ENCODE assay signal across 1 cellular context in the genomic region with DNA sequence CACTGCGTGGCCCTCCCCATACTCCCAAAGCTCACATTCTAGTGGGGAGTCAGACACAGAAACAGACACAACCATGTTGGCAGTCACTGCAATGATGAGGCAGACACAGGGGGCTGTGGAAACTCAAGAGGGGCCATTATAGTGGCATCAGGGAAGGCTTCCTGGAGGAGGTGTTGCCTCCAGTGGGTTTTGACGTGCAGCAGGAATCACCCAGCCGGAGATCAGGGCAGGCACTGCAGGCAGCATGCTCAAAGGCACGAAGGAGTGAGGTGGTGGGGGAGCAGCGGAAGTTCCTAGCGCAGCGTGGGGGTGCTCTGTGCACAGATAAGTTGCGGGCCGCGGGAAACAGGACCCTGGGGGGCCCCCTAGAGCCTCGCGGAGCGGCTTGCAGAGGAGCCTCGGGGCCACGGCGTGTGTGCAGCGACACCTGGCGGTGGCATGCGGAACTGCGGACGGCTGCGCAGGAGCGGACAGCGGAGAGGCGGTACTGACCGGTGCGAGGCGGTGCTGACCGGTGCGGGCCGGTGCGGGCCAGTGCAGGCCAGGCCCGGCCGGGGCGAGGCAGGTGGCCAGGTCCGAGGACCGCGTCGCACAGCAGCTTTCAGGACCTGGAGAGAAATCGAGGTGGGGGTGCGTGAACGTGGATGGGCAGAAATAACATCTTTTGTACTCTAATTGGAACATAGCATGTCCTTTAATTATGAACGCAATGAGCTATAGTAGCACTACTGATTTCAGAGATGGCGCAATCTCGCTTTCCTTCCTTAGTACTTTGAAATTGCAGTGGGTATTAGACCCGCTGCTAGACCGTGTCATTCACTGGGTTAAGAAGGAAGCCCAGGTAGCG.
TF ChIP-seq lines count a peak whose summit lies in the region.

No MANE protein-coding gene starts in this region.

TF ChIP-seq in K562, 482 proteins besides CTCF, POLR2A, EP300 and RAD21 (continued from another document and continues in another):
- TF ChIP-seq, protein P1, sequence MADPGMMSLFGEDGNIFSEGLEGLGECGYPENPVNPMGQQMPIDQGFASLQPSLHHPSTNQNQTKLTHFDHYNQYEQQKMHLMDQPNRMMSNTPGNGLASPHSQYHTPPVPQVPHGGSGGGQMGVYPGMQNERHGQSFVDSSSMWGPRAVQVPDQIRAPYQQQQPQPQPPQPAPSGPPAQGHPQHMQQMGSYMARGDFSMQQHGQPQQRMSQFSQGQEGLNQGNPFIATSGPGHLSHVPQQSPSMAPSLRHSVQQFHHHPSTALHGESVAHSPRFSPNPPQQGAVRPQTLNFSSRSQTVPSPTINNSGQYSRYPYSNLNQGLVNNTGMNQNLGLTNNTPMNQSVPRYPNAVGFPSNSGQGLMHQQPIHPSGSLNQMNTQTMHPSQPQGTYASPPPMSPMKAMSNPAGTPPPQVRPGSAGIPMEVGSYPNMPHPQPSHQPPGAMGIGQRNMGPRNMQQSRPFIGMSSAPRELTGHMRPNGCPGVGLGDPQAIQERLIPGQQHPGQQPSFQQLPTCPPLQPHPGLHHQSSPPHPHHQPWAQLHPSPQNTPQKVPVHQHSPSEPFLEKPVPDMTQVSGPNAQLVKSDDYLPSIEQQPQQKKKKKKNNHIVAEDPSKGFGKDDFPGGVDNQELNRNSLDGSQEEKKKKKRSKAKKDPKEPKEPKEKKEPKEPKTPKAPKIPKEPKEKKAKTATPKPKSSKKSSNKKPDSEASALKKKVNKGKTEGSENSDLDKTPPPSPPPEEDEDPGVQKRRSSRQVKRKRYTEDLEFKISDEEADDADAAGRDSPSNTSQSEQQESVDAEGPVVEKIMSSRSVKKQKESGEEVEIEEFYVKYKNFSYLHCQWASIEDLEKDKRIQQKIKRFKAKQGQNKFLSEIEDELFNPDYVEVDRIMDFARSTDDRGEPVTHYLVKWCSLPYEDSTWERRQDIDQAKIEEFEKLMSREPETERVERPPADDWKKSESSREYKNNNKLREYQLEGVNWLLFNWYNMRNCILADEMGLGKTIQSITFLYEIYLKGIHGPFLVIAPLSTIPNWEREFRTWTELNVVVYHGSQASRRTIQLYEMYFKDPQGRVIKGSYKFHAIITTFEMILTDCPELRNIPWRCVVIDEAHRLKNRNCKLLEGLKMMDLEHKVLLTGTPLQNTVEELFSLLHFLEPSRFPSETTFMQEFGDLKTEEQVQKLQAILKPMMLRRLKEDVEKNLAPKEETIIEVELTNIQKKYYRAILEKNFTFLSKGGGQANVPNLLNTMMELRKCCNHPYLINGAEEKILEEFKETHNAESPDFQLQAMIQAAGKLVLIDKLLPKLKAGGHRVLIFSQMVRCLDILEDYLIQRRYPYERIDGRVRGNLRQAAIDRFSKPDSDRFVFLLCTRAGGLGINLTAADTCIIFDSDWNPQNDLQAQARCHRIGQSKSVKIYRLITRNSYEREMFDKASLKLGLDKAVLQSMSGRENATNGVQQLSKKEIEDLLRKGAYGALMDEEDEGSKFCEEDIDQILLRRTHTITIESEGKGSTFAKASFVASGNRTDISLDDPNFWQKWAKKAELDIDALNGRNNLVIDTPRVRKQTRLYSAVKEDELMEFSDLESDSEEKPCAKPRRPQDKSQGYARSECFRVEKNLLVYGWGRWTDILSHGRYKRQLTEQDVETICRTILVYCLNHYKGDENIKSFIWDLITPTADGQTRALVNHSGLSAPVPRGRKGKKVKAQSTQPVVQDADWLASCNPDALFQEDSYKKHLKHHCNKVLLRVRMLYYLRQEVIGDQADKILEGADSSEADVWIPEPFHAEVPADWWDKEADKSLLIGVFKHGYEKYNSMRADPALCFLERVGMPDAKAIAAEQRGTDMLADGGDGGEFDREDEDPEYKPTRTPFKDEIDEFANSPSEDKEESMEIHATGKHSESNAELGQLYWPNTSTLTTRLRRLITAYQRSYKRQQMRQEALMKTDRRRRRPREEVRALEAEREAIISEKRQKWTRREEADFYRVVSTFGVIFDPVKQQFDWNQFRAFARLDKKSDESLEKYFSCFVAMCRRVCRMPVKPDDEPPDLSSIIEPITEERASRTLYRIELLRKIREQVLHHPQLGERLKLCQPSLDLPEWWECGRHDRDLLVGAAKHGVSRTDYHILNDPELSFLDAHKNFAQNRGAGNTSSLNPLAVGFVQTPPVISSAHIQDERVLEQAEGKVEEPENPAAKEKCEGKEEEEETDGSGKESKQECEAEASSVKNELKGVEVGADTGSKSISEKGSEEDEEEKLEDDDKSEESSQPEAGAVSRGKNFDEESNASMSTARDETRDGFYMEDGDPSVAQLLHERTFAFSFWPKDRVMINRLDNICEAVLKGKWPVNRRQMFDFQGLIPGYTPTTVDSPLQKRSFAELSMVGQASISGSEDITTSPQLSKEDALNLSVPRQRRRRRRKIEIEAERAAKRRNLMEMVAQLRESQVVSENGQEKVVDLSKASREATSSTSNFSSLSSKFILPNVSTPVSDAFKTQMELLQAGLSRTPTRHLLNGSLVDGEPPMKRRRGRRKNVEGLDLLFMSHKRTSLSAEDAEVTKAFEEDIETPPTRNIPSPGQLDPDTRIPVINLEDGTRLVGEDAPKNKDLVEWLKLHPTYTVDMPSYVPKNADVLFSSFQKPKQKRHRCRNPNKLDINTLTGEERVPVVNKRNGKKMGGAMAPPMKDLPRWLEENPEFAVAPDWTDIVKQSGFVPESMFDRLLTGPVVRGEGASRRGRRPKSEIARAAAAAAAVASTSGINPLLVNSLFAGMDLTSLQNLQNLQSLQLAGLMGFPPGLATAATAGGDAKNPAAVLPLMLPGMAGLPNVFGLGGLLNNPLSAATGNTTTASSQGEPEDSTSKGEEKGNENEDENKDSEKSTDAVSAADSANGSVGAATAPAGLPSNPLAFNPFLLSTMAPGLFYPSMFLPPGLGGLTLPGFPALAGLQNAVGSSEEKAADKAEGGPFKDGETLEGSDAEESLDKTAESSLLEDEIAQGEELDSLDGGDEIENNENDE (IDR thresholded peaks at IDR 0.05; ENCODE audit: low read depth, low read length), result no peak
- TF ChIP-seq GATAD2B (IDR thresholded peaks at IDR 0.05; ENCODE audit: borderline replicate concordance) (peak; percentile 86; the same call in 1 of the 2 replicates), THRAP3 (IDR thresholded peaks at IDR 0.05; ENCODE audit: borderline replicate concordance) (no peak), EP400 (IDR thresholded peaks at IDR 0.05) (peak; percentile 96), E2F3 (CRISPR knock-in tag; IDR thresholded peaks at IDR 0.05) (peak; percentile 63; the same call in 1 of the 2 replicates), ZNF239 (CRISPR knock-in tag; IDR thresholded peaks at IDR 0.05) (peak; percentile 38; the same call in 1 of the 2 replicates), TEAD4 (IDR thresholded peaks at IDR 0.05; ENCODE audit: low read length) (peak; percentile 61; the same call in 1 of the 2 replicates), TEAD4 (CRISPR knock-in tag; IDR thresholded peaks at IDR 0.05; ENCODE audit: borderline replicate concordance) (no peak), OTX1 (CRISPR knock-in tag; IDR thresholded peaks at IDR 0.05) (peak; percentile 71), TAF15 (IDR thresholded peaks at IDR 0.05; ENCODE audit: low read depth, low read length) (no peak), PML (IDR thresholded peaks at IDR 0.05; ENCODE audit: low read length) (no peak), PTBP1 (IDR thresholded peaks at IDR 0.05; ENCODE audit: low read depth, low read length) (peak; percentile 98), MCM2 (IDR thresholded peaks at IDR 0.05; ENCODE audit: low read depth) (no peak), SMARCB1 (IDR thresholded peaks at IDR 0.05; ENCODE audit: insufficient read length, low read depth) (no peak), ADNP (tag; IDR thresholded peaks at IDR 0.05) (peak; percentile 88), CCNT2 (IDR thresholded peaks at IDR 0.05; ENCODE audit: borderline replicate concordance, extremely low read depth, insufficient read length, low read depth, low read length) (peak; percentile 96), CHCHD3 (CRISPR knock-in tag; IDR thresholded peaks at IDR 0.05) (0 out of 2 replicates have a peak, but pooled peaks have one; percentile 56), SRSF1 (IDR thresholded peaks at IDR 0.05; ENCODE audit: low read depth, low read length) (no peak), HNRNPLL (IDR thresholded peaks at IDR 0.05; ENCODE audit: low read depth, low read length, poor library complexity, severe bottlenecking) (peak; percentile 79), ZNF561 (CRISPR knock-in tag; conservative IDR thresholded peaks at IDR 0.05) (no peak), ELF4 (CRISPR knock-in tag; IDR thresholded peaks at IDR 0.05) (no peak), POU5F1 (IDR thresholded peaks at IDR 0.05; ENCODE audit: borderline replicate concordance, low read depth, low read length, partially characterized antibody) (no peak), BRF1 (IDR thresholded peaks at IDR 0.05; ENCODE audit: borderline replicate concordance, extremely low read depth, insufficient read length) (no peak), MEIS2 (IDR thresholded peaks at IDR 0.05; ENCODE audit: partially characterized antibody) (peak; percentile 46), CBX8 (IDR thresholded peaks at IDR 0.05; ENCODE audit: borderline replicate concordance, extremely low read depth, low read depth, low read length, poor library complexity, severe bottlenecking) (no peak), CEBPG (CRISPR knock-in tag; IDR thresholded peaks at IDR 0.05) (peak; percentile 59; the same call in 1 of the 2 replicates), CEBPG (tag; conservative IDR thresholded peaks at IDR 0.05 in 1 of 2, IDR thresholded peaks at IDR 0.05 in 1 of 2) (peak; percentile 75 to 86)
- TF ChIP-seq, protein P2, sequence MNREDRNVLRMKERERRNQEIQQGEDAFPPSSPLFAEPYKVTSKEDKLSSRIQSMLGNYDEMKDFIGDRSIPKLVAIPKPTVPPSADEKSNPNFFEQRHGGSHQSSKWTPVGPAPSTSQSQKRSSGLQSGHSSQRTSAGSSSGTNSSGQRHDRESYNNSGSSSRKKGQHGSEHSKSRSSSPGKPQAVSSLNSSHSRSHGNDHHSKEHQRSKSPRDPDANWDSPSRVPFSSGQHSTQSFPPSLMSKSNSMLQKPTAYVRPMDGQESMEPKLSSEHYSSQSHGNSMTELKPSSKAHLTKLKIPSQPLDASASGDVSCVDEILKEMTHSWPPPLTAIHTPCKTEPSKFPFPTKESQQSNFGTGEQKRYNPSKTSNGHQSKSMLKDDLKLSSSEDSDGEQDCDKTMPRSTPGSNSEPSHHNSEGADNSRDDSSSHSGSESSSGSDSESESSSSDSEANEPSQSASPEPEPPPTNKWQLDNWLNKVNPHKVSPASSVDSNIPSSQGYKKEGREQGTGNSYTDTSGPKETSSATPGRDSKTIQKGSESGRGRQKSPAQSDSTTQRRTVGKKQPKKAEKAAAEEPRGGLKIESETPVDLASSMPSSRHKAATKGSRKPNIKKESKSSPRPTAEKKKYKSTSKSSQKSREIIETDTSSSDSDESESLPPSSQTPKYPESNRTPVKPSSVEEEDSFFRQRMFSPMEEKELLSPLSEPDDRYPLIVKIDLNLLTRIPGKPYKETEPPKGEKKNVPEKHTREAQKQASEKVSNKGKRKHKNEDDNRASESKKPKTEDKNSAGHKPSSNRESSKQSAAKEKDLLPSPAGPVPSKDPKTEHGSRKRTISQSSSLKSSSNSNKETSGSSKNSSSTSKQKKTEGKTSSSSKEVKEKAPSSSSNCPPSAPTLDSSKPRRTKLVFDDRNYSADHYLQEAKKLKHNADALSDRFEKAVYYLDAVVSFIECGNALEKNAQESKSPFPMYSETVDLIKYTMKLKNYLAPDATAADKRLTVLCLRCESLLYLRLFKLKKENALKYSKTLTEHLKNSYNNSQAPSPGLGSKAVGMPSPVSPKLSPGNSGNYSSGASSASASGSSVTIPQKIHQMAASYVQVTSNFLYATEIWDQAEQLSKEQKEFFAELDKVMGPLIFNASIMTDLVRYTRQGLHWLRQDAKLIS (CRISPR knock-in tag; IDR thresholded peaks at IDR 0.05), result peak; percentile 92; the same call in 1 of the 2 replicates
- TF ChIP-seq, protein P3, sequence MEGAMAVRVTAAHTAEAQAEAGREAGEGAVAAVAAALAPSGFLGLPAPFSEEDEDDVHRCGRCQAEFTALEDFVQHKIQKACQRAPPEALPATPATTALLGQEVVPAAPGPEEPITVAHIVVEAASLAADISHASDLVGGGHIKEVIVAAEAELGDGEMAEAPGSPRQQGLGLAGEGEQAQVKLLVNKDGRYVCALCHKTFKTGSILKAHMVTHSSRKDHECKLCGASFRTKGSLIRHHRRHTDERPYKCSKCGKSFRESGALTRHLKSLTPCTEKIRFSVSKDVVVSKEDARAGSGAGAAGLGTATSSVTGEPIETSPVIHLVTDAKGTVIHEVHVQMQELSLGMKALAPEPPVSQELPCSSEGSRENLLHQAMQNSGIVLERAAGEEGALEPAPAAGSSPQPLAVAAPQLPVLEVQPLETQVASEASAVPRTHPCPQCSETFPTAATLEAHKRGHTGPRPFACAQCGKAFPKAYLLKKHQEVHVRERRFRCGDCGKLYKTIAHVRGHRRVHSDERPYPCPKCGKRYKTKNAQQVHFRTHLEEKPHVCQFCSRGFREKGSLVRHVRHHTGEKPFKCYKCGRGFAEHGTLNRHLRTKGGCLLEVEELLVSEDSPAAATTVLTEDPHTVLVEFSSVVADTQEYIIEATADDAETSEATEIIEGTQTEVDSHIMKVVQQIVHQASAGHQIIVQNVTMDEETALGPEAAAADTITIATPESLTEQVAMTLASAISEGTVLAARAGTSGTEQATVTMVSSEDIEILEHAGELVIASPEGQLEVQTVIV (CRISPR knock-in tag; IDR thresholded peaks at IDR 0.05; ENCODE audit: borderline replicate concordance), result no peak
- TF ChIP-seq, protein P4, sequence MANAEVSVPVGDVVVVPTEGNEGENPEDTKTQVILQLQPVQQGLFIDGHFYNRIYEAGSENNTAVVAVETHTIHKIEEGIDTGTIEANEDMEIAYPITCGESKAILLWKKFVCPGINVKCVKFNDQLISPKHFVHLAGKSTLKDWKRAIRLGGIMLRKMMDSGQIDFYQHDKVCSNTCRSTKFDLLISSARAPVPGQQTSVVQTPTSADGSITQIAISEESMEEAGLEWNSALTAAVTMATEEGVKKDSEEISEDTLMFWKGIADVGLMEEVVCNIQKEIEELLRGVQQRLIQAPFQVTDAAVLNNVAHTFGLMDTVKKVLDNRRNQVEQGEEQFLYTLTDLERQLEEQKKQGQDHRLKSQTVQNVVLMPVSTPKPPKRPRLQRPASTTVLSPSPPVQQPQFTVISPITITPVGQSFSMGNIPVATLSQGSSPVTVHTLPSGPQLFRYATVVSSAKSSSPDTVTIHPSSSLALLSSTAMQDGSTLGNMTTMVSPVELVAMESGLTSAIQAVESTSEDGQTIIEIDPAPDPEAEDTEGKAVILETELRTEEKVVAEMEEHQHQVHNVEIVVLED (CRISPR knock-in tag; IDR thresholded peaks at IDR 0.05), result no peak
- TF ChIP-seq, protein P5, sequence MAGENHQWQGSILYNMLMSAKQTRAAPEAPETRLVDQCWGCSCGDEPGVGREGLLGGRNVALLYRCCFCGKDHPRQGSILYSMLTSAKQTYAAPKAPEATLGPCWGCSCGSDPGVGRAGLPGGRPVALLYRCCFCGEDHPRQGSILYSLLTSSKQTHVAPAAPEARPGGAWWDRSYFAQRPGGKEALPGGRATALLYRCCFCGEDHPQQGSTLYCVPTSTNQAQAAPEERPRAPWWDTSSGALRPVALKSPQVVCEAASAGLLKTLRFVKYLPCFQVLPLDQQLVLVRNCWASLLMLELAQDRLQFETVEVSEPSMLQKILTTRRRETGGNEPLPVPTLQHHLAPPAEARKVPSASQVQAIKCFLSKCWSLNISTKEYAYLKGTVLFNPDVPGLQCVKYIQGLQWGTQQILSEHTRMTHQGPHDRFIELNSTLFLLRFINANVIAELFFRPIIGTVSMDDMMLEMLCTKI (IDR thresholded peaks at IDR 0.05; ENCODE audit: partially characterized antibody), result no peak
- TF ChIP-seq, protein P6, sequence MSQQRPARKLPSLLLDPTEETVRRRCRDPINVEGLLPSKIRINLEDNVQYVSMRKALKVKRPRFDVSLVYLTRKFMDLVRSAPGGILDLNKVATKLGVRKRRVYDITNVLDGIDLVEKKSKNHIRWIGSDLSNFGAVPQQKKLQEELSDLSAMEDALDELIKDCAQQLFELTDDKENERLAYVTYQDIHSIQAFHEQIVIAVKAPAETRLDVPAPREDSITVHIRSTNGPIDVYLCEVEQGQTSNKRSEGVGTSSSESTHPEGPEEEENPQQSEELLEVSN (IDR thresholded peaks at IDR 0.05; ENCODE audit: borderline replicate concordance in 1 of 2, extremely low read depth in 1 of 2, insufficient read depth in 1 of 2, insufficient read length in 1 of 2, low read depth in 1 of 2, low read length in 1 of 2, poor library complexity in 1 of 2, severe bottlenecking in 1 of 2), result peak; percentile 90 to 92
